ENCODE assay signal across 23 cellular contexts in genomic region chr7:118671149-118671548, GRCh38.
"Had no signal": no experiment of that assay in that cellular context is flagged by ENCODE, and none has a peak within 500 bp of the region (broad histone marks: within the 10 kb centered on the region; RNA-seq: fewer than 3 reads in every experiment).

No MANE protein-coding gene starts in this region.

- FAIRE-seq: endometrium, keratinocyte had no signal

- H3K4me3 ChIP-seq: colonic mucosa, esophagus muscularis mucosa, gastroesophageal sphincter, heart left ventricle, hepatocyte, left lung, lower lobe of right lung, mucosa of descending colon had no signal

- H3K79me2 ChIP-seq: hepatocyte had no signal

- H3K4me1 ChIP-seq: colonic mucosa, esophagus muscularis mucosa, foreskin keratinocyte, gastroesophageal sphincter, heart left ventricle, left lung, lower lobe of right lung had no signal

- H3K36me3 ChIP-seq: colonic mucosa, esophagus muscularis mucosa, gastroesophageal sphincter, heart left ventricle, left lung, lower lobe of right lung had no signal

- H3K27ac ChIP-seq: colonic mucosa, epithelial cell of prostate, esophagus muscularis mucosa, foreskin keratinocyte, gastroesophageal sphincter, heart left ventricle, hepatocyte, left lung, lower lobe of right lung had no signal

- H3K9me3 ChIP-seq: colonic mucosa, esophagus muscularis mucosa, gastroesophageal sphincter, heart left ventricle, left lung, lower lobe of right lung, mucosa of descending colon had no signal

- H2AFZ ChIP-seq: hepatocyte had no signal

- DNase-seq: colonic mucosa; cortex of kidney; effector CD8-positive, alpha-beta T cell; effector memory CD8-positive, alpha-beta T cell; endodermal cell; erythroblast; foreskin keratinocyte; heart left ventricle; hypothalamus; immature natural killer cell; left cardiac atrium; left ventricle myocardium superior; lower lobe of right lung; mesenchymal stem cell; mucosa of descending colon; naive B cell had no signal

- ATAC-seq: effector memory CD8-positive, alpha-beta T cell; foreskin keratinocyte; gastroesophageal sphincter; heart left ventricle; left cardiac atrium; left lung; left ventricle myocardium superior; lower lobe of right lung; mucosa of descending colon had no signal

- H3K27me3 ChIP-seq: colonic mucosa, esophagus muscularis mucosa, foreskin keratinocyte, gastroesophageal sphincter, heart left ventricle, hepatocyte, left lung had no signal

- H3K4me2 ChIP-seq: hepatocyte had no signal
